In the genomic region with DNA sequence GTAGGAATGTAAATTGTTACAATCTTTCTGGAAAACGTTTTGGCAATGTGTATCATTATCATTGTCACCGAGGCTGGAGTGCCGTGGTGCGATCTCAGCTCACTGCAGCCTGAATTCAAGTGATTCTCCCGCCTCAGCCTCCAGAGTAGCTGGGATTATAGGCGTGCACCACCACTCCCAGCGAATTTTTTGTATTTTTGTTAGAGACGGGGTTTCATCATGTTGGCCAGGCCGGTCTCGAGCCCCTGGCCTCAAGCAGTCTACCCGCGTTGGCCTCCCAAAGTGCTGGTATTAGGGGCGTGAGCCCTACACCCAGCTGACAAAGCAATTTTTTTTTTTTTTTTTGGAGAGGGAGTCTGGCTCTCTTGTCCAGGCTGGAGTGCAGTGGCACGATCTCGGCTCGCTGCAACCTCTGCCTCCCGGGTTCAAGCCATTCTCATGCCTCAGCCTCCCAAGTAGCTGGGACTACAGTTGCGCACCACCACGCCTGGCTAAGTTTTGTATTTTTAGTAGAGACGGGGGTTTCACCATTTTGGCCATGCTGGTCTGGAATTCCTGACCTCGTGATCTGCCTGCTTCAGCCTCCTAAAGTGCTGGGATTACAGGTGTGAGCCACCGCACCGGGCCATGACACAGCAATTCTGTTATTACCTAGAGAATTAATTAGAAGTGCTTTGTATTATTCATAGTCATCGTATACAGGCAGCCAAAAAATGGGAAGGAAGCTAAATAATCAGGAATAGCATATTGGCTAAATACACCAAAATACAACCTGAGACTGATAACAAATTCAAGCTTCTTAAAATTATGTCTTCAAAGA, we compare ENCODE assay signal across 10 cellular contexts. TPM values are rescaled to one million over a fixed set of nuclear protein-coding genes. Genes with fewer than 3 reads are reported as not detected.
DNase-seq lines count a peak whose midpoint lies in the region; ATAC-seq, FAIRE-seq and TF ChIP-seq lines count a peak whose summit lies in the region.
"Had no signal": no experiment of that assay in that cellular context is flagged by ENCODE, and none has a peak within 500 bp of the region (broad histone marks: within the 10 kb centered on the region; RNA-seq: fewer than 3 reads in every experiment).

No MANE protein-coding gene starts in this region.

- TF ChIP-seq RAD21 in A549 (conservative IDR thresholded peaks at IDR 0.05 in 1 of 2, IDR thresholded peaks at IDR 0.05 in 1 of 2): no peak
- no peak for TF ChIP-seq RAD21 in GM12878 (IDR thresholded peaks at IDR 0.05; ENCODE audit: insufficient read depth, low read depth, low read length)

- no peak overlapping the region for H4K5ac ChIP-seq in mesendoderm (ENCODE audit: low read length)

- TF ChIP-seq CTCF in A549 (IDR thresholded peaks at IDR 0.05): no peak
- no peak for TF ChIP-seq CTCF in HFF-Myc (IDR thresholded peaks at IDR 0.05; ENCODE audit: low read depth, low read length, missing control alignments)
- TF ChIP-seq CTCF in GM12878 (IDR thresholded peaks at IDR 0.05 in 2 of 3, conservative IDR thresholded peaks at IDR 0.05 in 1 of 3; ENCODE audit: control insufficient read depth in 2 of 3, extremely low read depth in 1 of 3, insufficient read depth in 1 of 3, low read depth in 3 of 3, low read length in 3 of 3): no peak

- FAIRE-seq in A549 (lab: Jason Lieb, UNC): no peak
- FAIRE-seq in GM12878 (lab: Jason Lieb, UNC): no peak

- POLR2A ChIA-PET in A549 (lab: Yijun Ruan, JAX): no interaction called here
- POLR2A ChIA-PET in GM12878 (lab: Charles Lee): interaction anchor here (2.9 kb wide), 1 partner anchor 10 kb away, joined by 7 read pairs; no protein-coding TSS in a partner anchor

- no TSS peak for BruUV-seq in GM12878 (replicated peaks; lab: Mats Ljungman, UMichigan)

- H3K4me1 ChIP-seq in A549: peaks cover 17% of the 10 kb centered on the region; the same call in 2 of the 3 replicates
- peaks cover 6% of the 10 kb centered on the region; the same call in 1 of the 2 replicates for H3K4me1 ChIP-seq in GM12878 (ENCODE audit: control insufficient read depth, insufficient read depth, low read length)
- no peaks in the 10 kb centered on the region for H3K4me1 ChIP-seq in mesendoderm (ENCODE audit: control insufficient read depth, low read depth, low read length)

- in situ Hi-C loops in GM12878 (cut with MboI): no loop called here

- peak overlapping the region; percentile 93 for H3K4me2 ChIP-seq in A549
- H3K4me2 ChIP-seq in GM12878 (ENCODE audit: control insufficient read depth, insufficient read depth): peak overlapping the region; percentile 43
- no peak overlapping the region for H3K4me2 ChIP-seq in mesendoderm (ENCODE audit: low read length)

- peak overlapping the region in 1 of 2 experiments; percentile 88; a peak in 2 of 6 replicates for H3K27ac ChIP-seq in A549
- peak overlapping the region; percentile 20 for H3K27ac ChIP-seq in GM12878 (ENCODE audit: control insufficient read depth, insufficient read depth)
- no peak overlapping the region for H3K27ac ChIP-seq in mesendoderm (ENCODE audit: low read depth, low read length)

- RAD21 ChIA-PET in GM12878 (lab: Charles Lee; ENCODE audit: unreplicated experiment): interaction anchor here (1.1 kb wide), 1 partner anchor 64 kb away, joined by 4 read pairs; no protein-coding TSS in a partner anchor

- no peaks in the 10 kb centered on the region for H3K79me1 ChIP-seq in mesendoderm (ENCODE audit: low read length)

- H3K23ac ChIP-seq in mesendoderm (ENCODE audit: low read length): no peak overlapping the region

- DNase-seq in A549 (ENCODE audit: low read depth in 1 of 2, low spot score in 1 of 2) (no peak), HFF-Myc (ENCODE audit: extremely low read depth, low read depth) (no peak), GM12878 (ENCODE audit: low read depth, low spot score) (no peak), mesendoderm (no peak), MV-4-11 (lab: John Stamatoyannopoulos, UW) (no peak), nucleus accumbens (lab: John Stamatoyannopoulos, UW) (no peak)
- DNase-seq: activated CD4-positive, CD25-positive, alpha-beta regulatory T cell had no signal

- no peaks in the 10 kb centered on the region for H3K27me3 ChIP-seq in GM12878 (replicated peaks in 1 of 2; ENCODE audit: control insufficient read depth in 2 of 2, insufficient read depth in 2 of 2, low read length in 1 of 2)
- H3K27me3 ChIP-seq in mesendoderm (ENCODE audit: insufficient read depth, low read length, poor library complexity): no peaks in the 10 kb centered on the region
- H3K27me3 ChIP-seq: neutrophil had no signal

- H2BK15ac ChIP-seq in mesendoderm (replicated peaks; ENCODE audit: low read depth): no peak overlapping the region

- H2BK120ac ChIP-seq in mesendoderm (ENCODE audit: low read depth, low read length): no peak overlapping the region

- no peak overlapping the region for H4K8ac ChIP-seq in mesendoderm (ENCODE audit: low read depth, low read length)

- no peak overlapping the region for H2AFZ ChIP-seq in GM12878 (ENCODE audit: control insufficient read depth, low read depth, low read length)

- WGBS in A549 (ENCODE audit: missing lambda C conversion rate): 85% methylated on average over 24 of the region's 24 CpGs
- 84% methylated on average over 21 of the region's 24 CpGs for WGBS in GM12878 (ENCODE audit: insufficient coverage, insufficient replicate concordance, low lambda C conversion rate, missing lambda C conversion rate)
- WGBS in mesendoderm (ENCODE audit: extremely low coverage, insufficient coverage, low lambda C conversion rate): no CpG with 5 or more reads among the region's 24 CpGs

- SMC1A ChIA-PET in GM12878 (lab: Charles Lee; ENCODE audit: uncharacterized antibody, unreplicated experiment): interaction anchor here (0.8 to 1.5 kb wide), 4 partner anchors 12 to 62 kb away, joined by 3 to 6 read pairs (median 4); no protein-coding TSS in a partner anchor

- no peak for ATAC-seq in A549
- ATAC-seq in GM12878: no peak
- no peak for ATAC-seq in HG02938 (IDR thresholded peaks at IDR 0.05; ENCODE audit: unreplicated experiment)
- no peak for ATAC-seq in GM19455 (IDR thresholded peaks at IDR 0.05; ENCODE audit: unreplicated experiment)

- no peak overlapping the region for H2BK5ac ChIP-seq in mesendoderm (ENCODE audit: low read length)

- CTCF ChIA-PET in A549 (lab: Yijun Ruan, JAX) (interaction anchor here (0.6 to 1.7 kb wide), 4 partner anchors 13 to 47 kb away, joined by 3 to 6 read pairs (median 3); no protein-coding TSS in a partner anchor), GM12878 (lab: Yijun Ruan, JAX) (interaction anchor here (0.6 to 1.1 kb wide), 3 partner anchors 59 to 72 kb away, joined by 3 to 4 read pairs (median 3); no protein-coding TSS in a partner anchor)

- H3K56ac ChIP-seq in mesendoderm (ENCODE audit: low read length): peak overlapping the region; percentile 50

- H3K4me3 ChIP-seq in A549: peak overlapping the region; percentile 84
- peak overlapping the region; percentile 66 for H3K4me3 ChIP-seq in HFF-Myc (replicated peaks; ENCODE audit: low read depth, low read length)
- H3K4me3 ChIP-seq in GM12878: peak overlapping the region; percentile 82
- H3K4me3 ChIP-seq in mesendoderm (ENCODE audit: low read length): no peak overlapping the region

- H3K9ac ChIP-seq in GM12878 (ENCODE audit: control insufficient read depth, insufficient read depth, low read length) (peak overlapping the region; percentile 84; the same call in 1 of the 2 replicates), mesendoderm (ENCODE audit: low read length) (no peak overlapping the region)

- no peak overlapping the region for H3K18ac ChIP-seq in mesendoderm (ENCODE audit: low read length)

- H3K9me3 ChIP-seq in A549 (no peaks in the 10 kb centered on the region), GM12878 (replicated peaks; ENCODE audit: control insufficient read depth, insufficient read depth, low read length) (no peaks in the 10 kb centered on the region)
- H3K9me3 ChIP-seq: neutrophil had no signal

- no peak overlapping the region for H3K4ac ChIP-seq in mesendoderm (ENCODE audit: low read depth, low read length)

- TF ChIP-seq EP300 in A549 (IDR thresholded peaks at IDR 0.05) (no peak), GM12878 (IDR thresholded peaks at IDR 0.05; ENCODE audit: borderline replicate concordance in 1 of 2, control insufficient read depth in 1 of 2, low read depth in 2 of 2, low read length in 2 of 2) (no peak)

- intact Hi-C loops in GM12878 (cut with micrococcal nuclease; ENCODE audit: unreplicated experiment): loop anchor here (2.0 kb wide), 2 partner anchors 39 to 65 kb away; partner anchors contain the start of genes DEPDC4 and SCYL2

- peaks cover 29% of the 10 kb centered on the region for H3K79me2 ChIP-seq in GM12878 (ENCODE audit: control insufficient read depth, insufficient read depth, low read length)
- H3K79me2 ChIP-seq in mesendoderm (ENCODE audit: control insufficient read depth, insufficient read depth, low read length): peaks cover 5% of the 10 kb centered on the region

- H4K20me1 ChIP-seq in GM12878 (ENCODE audit: control insufficient read depth, insufficient read depth): no peaks in the 10 kb centered on the region

- TF ChIP-seq POLR2A in A549 (IDR thresholded peaks at IDR 0.05; ENCODE audit: low read length) (no peak), GM12878 (IDR thresholded peaks at IDR 0.05; ENCODE audit: low read depth, low read length) (no peak)

- no peaks in the 10 kb centered on the region for H3K36me3 ChIP-seq in GM12878 (ENCODE audit: control insufficient read depth in 2 of 2, insufficient read depth in 2 of 2, low read length in 1 of 2)
- no peaks in the 10 kb centered on the region for H3K36me3 ChIP-seq in mesendoderm (ENCODE audit: control insufficient read depth, insufficient read depth, low read length)

- H2AK5ac ChIP-seq in mesendoderm (ENCODE audit: low read length): no peak overlapping the region

RNA-seq across cellular contexts. Expression of gene ACTR6, which starts 1.2 kb away (rescaled TPM):
- polyA plus RNA-seq in A549 (2011; rRNA removed): 41.5 and 50.1 TPM in 2 replicates
- 20.0 and 22.0 TPM in 2 replicates for polyA plus RNA-seq in A549 (2012; cell fraction: cytosol; rRNA removed)
- 3.7 and 6.2 TPM in 2 replicates for polyA plus RNA-seq in A549 (2012; cell fraction: nucleus; rRNA removed)
- polyA plus RNA-seq in A549 (2017; fragmentation: RNase III; extraction: RNeasy Plus Mini Kit Qiagen cat#74134 plus additional on column Dnase treatment): 32.6 to 37.0 TPM (median 33.7 TPM) in 3 replicates
- 7.2 and 9.8 TPM in 2 replicates for polyA minus RNA-seq in A549 (2011; rRNA and poly(A)+ RNA removed)
- 27.3 and 40.9 TPM in 2 replicates for total RNA-seq in GM12878 (2013; cell fraction: nucleolus; rRNA removed)
- 17.4 and 23.6 TPM in 2 replicates for total RNA-seq in GM12878 (2014; rRNA removed)
- total RNA-seq in GM12878 (2014; rRNA removed; fragmentation: Illumina TruSeq; extraction: Trizol): 38.4 and 40.2 TPM in 2 replicates
- total RNA-seq in GM12878 (2021): 35.6 and 40.7 TPM in 2 replicates
- 9.8 TPM for polyA plus RNA-seq in GM12878 (2011; ENCODE audit: low read depth)
- 40.2 and 70.8 TPM in 2 replicates for polyA plus RNA-seq in GM12878 (2011; rRNA removed)
- polyA plus RNA-seq in GM12878 (2011; cell fraction: cytosol; rRNA removed): 13.8 and 19.5 TPM in 2 replicates
- 12.1 and 18.7 TPM in 2 replicates for polyA plus RNA-seq in GM12878 (2011; cell fraction: nucleus; rRNA removed)
- 17.9 and 29.4 TPM in 2 replicates for polyA plus RNA-seq in GM12878 (2012)
- polyA plus RNA-seq in GM12878 (2014; fragmentation: Illumina TruSeq; extraction: Trizol): 37.2 and 47.4 TPM in 2 replicates
- 10 to 100 TPM; 56.1 to 62.4 TPM for polyA plus RNA-seq in GM12878 (2014; fragmentation: Nextera tagmentation; extraction: Ambion mirVana)
- polyA plus RNA-seq in GM12878 (2014; rRNA removed): 15.9 and 22.7 TPM in 2 replicates
- polyA plus RNA-seq in GM12878 (2016; fragmentation: Nextera tagmentation; extraction: Ambion mirVana): 10 to 100 TPM; 45.6 to 48.5 TPM
- 7.2 and 8.9 TPM in 2 replicates for polyA minus RNA-seq in GM12878 (2011; rRNA and poly(A)+ RNA removed)
- 4.0 and 5.9 TPM in 2 replicates for polyA minus RNA-seq in GM12878 (2011; cell fraction: cytosol; rRNA and poly(A)+ RNA removed)
- 9.1 and 12.2 TPM in 2 replicates for polyA minus RNA-seq in GM12878 (2011; cell fraction: nucleus; rRNA and poly(A)+ RNA removed)
- 20.5 TPM for polyA plus RNA-seq in mesendoderm (2013, experiment 1 of 2)
- 19.9 TPM for polyA plus RNA-seq in mesendoderm (2013, experiment 2 of 2)

RNA-seq across cellular contexts. Expression of gene BLTP3B, which starts 59.1 kb away (rescaled TPM):
- polyA plus RNA-seq in A549 (2011; rRNA removed) (30.1 and 38.8 TPM in 2 replicates), A549 (2017; fragmentation: RNase III; extraction: RNeasy Plus Mini Kit Qiagen cat#74134 plus additional on column Dnase treatment) (11.1 to 12.4 TPM (median 11.2 TPM) in 3 replicates), GM12878 (2011; rRNA removed) (22.8 and 34.2 TPM in 2 replicates), GM12878 (2014; fragmentation: Illumina TruSeq; extraction: Trizol) (19.9 and 20.1 TPM in 2 replicates), GM12878 (2014; fragmentation: Nextera tagmentation; extraction: Ambion mirVana) (1 to 10 TPM; 3.6 to 6.2 TPM), GM12878 (2014; rRNA removed) (9.2 and 10.1 TPM in 2 replicates), GM12878 (2016; fragmentation: Nextera tagmentation; extraction: Ambion mirVana) (10 to 100 TPM; 12.1 to 15.4 TPM)
- polyA plus RNA-seq in A549 (2012; cell fraction: cytosol; rRNA removed): 5.9 and 6.4 TPM in 2 replicates
- 1.8 and 2.2 TPM in 2 replicates for polyA plus RNA-seq in A549 (2012; cell fraction: nucleus; rRNA removed)
- 29.9 and 34.5 TPM in 2 replicates for polyA minus RNA-seq in A549 (2011; rRNA and poly(A)+ RNA removed)
- 45.2 and 53.4 TPM in 2 replicates for total RNA-seq in GM12878 (2013; cell fraction: nucleolus; rRNA removed)
- total RNA-seq in GM12878 (2014; rRNA removed) (22.2 and 27.5 TPM in 2 replicates), GM12878 (2014; rRNA removed; fragmentation: Illumina TruSeq; extraction: Trizol) (23.6 and 24.2 TPM in 2 replicates), GM12878 (2021) (15.6 and 18.5 TPM in 2 replicates)
- 6.8 TPM for polyA plus RNA-seq in GM12878 (2011; ENCODE audit: low read depth)
- 10.4 and 12.2 TPM in 2 replicates for polyA plus RNA-seq in GM12878 (2011; cell fraction: cytosol; rRNA removed)
- polyA plus RNA-seq in GM12878 (2011; cell fraction: nucleus; rRNA removed): 7.3 and 8.7 TPM in 2 replicates
- polyA plus RNA-seq in GM12878 (2012): 11.2 and 12.2 TPM in 2 replicates
- 34.8 and 102 TPM in 2 replicates for polyA minus RNA-seq in GM12878 (2011; rRNA and poly(A)+ RNA removed)
- 15.2 and 17.3 TPM in 2 replicates for polyA minus RNA-seq in GM12878 (2011; cell fraction: cytosol; rRNA and poly(A)+ RNA removed)
- polyA minus RNA-seq in GM12878 (2011; cell fraction: nucleus; rRNA and poly(A)+ RNA removed): 16.2 and 21.2 TPM in 2 replicates
- polyA plus RNA-seq in mesendoderm (2013, experiment 1 of 2): 15.7 TPM
- polyA plus RNA-seq in mesendoderm (2013, experiment 2 of 2): 16.0 TPM
